ENCODE assay signal across 22 cellular contexts in genomic region chr20:51739722-51740249, GRCh38. TPM values are rescaled to one million over a fixed set of nuclear protein-coding genes. Genes with fewer than 3 reads are reported as not detected.
"Had no signal": no experiment of that assay in that cellular context is flagged by ENCODE, and none has a peak within 500 bp of the region (broad histone marks: within the 10 kb centered on the region; RNA-seq: fewer than 3 reads in every experiment).

No MANE protein-coding gene starts in this region.

- H3K27ac Mint-ChIP-seq: activated CD4-positive, alpha-beta T cell treated with anti-CD3 and anti-CD28 coated beads, Interleukin-2, amount 10 ng/mL, durations not matched to agents 7 days and 5 days; activated naive CD8-positive, alpha-beta T cell; activated T-helper 17 cell treated with anti-CD3 and anti-CD28 coated beads, Interleukin-2, amount 50 U/mL, for 72 hours; memory B cell; naive thymus-derived CD4-positive, alpha-beta T cell; stimulated activated memory B cell treated with anti-CD40 and anti-IgM and Interleukin-4, amounts not matched to agents 10 μg/mL and 1 μg/mL and 100 μg/mL, for 72 hours; T-helper 17 cell had no signal

- ATAC-seq: activated CD4-positive, CD25-positive, alpha-beta regulatory T cell treated with anti-CD3 and anti-CD28 coated beads, Interleukin-2, amount 50 U/mL, for 24 hours; activated T-helper 17 cell treated with anti-CD3 and anti-CD28 coated beads, Interleukin-2, amount 50 U/mL, for 72 hours; gastrocnemius medialis; heart left ventricle; left ventricle myocardium superior; naive thymus-derived CD4-positive, alpha-beta T cell; sciatic nerve; stimulated activated memory B cell treated with anti-CD40 and anti-IgM and Interleukin-4, amounts not matched to agents 10 μg/mL and 1 μg/mL and 100 μg/mL, for 72 hours; T-helper 17 cell had no signal

- H3K4me1 ChIP-seq: uterus had no signal

- H3K4me1 Mint-ChIP-seq: activated CD4-positive, alpha-beta T cell treated with anti-CD3 and anti-CD28 coated beads, Interleukin-2, amount 10 ng/mL, durations not matched to agents 7 days and 5 days; memory B cell; stimulated activated memory B cell treated with anti-CD40 and anti-IgM and Interleukin-4, amounts not matched to agents 10 μg/mL and 1 μg/mL and 100 μg/mL, for 72 hours; T-helper 17 cell had no signal

- H3K27me3 ChIP-seq: colonic mucosa, esophagus squamous epithelium, gastrocnemius medialis, heart left ventricle, neutrophil, stomach, transverse colon, uterus had no signal

- H3K36me3 ChIP-seq: colonic mucosa, esophagus squamous epithelium, gastrocnemius medialis, heart left ventricle, neutrophil, stomach, transverse colon, uterus had no signal

- H3K9me3 Mint-ChIP-seq: activated CD4-positive, alpha-beta T cell treated with anti-CD3 and anti-CD28 coated beads, Interleukin-2, amount 10 ng/mL, durations not matched to agents 7 days and 5 days; activated T-helper 17 cell treated with anti-CD3 and anti-CD28 coated beads, Interleukin-2, amount 50 U/mL, for 72 hours; memory B cell; naive thymus-derived CD4-positive, alpha-beta T cell had no signal

- H3K9me3 ChIP-seq: colonic mucosa, esophagus squamous epithelium, gastrocnemius medialis, heart left ventricle, neutrophil, stomach, transverse colon, uterus had no signal

- H3K4me3 ChIP-seq: colonic mucosa, esophagus squamous epithelium, gastrocnemius medialis, heart left ventricle, stomach, transverse colon, uterus had no signal

- DNase-seq: activated CD4-positive, alpha-beta T cell treated with anti-CD3 and anti-CD28 coated beads, Interleukin-2, amount 10 ng/mL, durations not matched to agents 7 days and 5 days; activated T-cell treated with anti-CD3 and anti-CD28 coated beads, Interleukin-2, amount 50 U/mL, for 1 hour; colonic mucosa; esophagus squamous epithelium; gastrocnemius medialis; heart left ventricle; left ventricle myocardium superior; naive thymus-derived CD4-positive, alpha-beta T cell; small intestine; stimulated activated CD4-positive, alpha-beta T cell treated with anti-CD3 and anti-CD28 coated beads, Interleukin-2, amount 100 ng/mL, for 24 hours; stomach; SW 1271; T-helper 17 cell; transverse colon; uterus had no signal

- H3K4me3 Mint-ChIP-seq: activated CD4-positive, alpha-beta T cell treated with anti-CD3 and anti-CD28 coated beads, Interleukin-2, amount 10 ng/mL, durations not matched to agents 7 days and 5 days; activated naive CD8-positive, alpha-beta T cell; activated T-helper 17 cell treated with anti-CD3 and anti-CD28 coated beads, Interleukin-2, amount 50 U/mL, for 72 hours; memory B cell; naive thymus-derived CD4-positive, alpha-beta T cell; stimulated activated memory B cell treated with anti-CD40 and anti-IgM and Interleukin-4, amounts not matched to agents 10 μg/mL and 1 μg/mL and 100 μg/mL, for 72 hours; T-helper 17 cell had no signal

- H3K27ac ChIP-seq: colonic mucosa, esophagus squamous epithelium, gastrocnemius medialis, heart left ventricle, neutrophil, transverse colon, uterus had no signal

- H3K27me3 Mint-ChIP-seq: activated CD4-positive, alpha-beta T cell treated with anti-CD3 and anti-CD28 coated beads, Interleukin-2, amount 10 ng/mL, durations not matched to agents 7 days and 5 days; activated naive CD8-positive, alpha-beta T cell had no signal

- H3K36me3 Mint-ChIP-seq: activated naive CD8-positive, alpha-beta T cell; naive thymus-derived CD4-positive, alpha-beta T cell; stimulated activated memory B cell treated with anti-CD40 and anti-IgM and Interleukin-4, amounts not matched to agents 10 μg/mL and 1 μg/mL and 100 μg/mL, for 72 hours had no signal

RNA-seq across cellular contexts. Expression of gene ATP9A, which starts 28.4 kb away (rescaled TPM):
- polyA plus RNA-seq: naive thymus-derived CD4-positive, alpha-beta T cell had no signal
